16 cellular contexts compared by ENCODE assay signal in genomic region chr3:23075478-23075877, GRCh38.
DNase-seq lines count a peak whose midpoint lies in the region; ATAC-seq and TF ChIP-seq lines count a peak whose summit lies in the region.
"Had no signal": no experiment of that assay in that cellular context is flagged by ENCODE, and none has a peak within 500 bp of the region (broad histone marks: within the 10 kb centered on the region; RNA-seq: fewer than 3 reads in every experiment).

No MANE protein-coding gene starts in this region.

- TF ChIP-seq CTCF in cardiac fibroblast (IDR thresholded peaks at IDR 0.05; ENCODE audit: low read depth, low read length) = no peak
- no peak for TF ChIP-seq CTCF in left lung (IDR thresholded peaks at IDR 0.05)
- TF ChIP-seq CTCF in upper lobe of right lung (IDR thresholded peaks at IDR 0.05) = no peak

- H3K9me3 ChIP-seq in left lung (no peaks in the 10 kb centered on the region), upper lobe of right lung (no peaks in the 10 kb centered on the region)
- H3K9me3 ChIP-seq: adrenal gland had no signal

- no peaks in the 10 kb centered on the region for H3K36me3 ChIP-seq in left lung
- H3K36me3 ChIP-seq in upper lobe of right lung = no peaks in the 10 kb centered on the region
- H3K36me3 ChIP-seq: adrenal gland had no signal

- H3K4me3 ChIP-seq in cardiac fibroblast (replicated peaks in 1 of 2; ENCODE audit: low read depth in 2 of 2, low read length in 2 of 2) = no peak overlapping the region
- no peak overlapping the region for H3K4me3 ChIP-seq in left lung
- H3K4me3 ChIP-seq in upper lobe of right lung = no peak overlapping the region
- H3K4me3 ChIP-seq: adrenal gland had no signal

- H3K4me1 ChIP-seq in left lung (no peaks in the 10 kb centered on the region), upper lobe of right lung (peaks cover 7% of the 10 kb centered on the region)
- H3K4me1 ChIP-seq: adrenal gland had no signal

- intact Hi-C loops in left lung (cut with DNase I) (no loop called here), upper lobe of right lung (cut with DNase I) (no loop called here)

- H3K27ac ChIP-seq in left lung = no peak overlapping the region
- H3K27ac ChIP-seq in upper lobe of right lung = no peak overlapping the region
- H3K27ac ChIP-seq: adrenal gland, KMS-11 had no signal

- ATAC-seq in left lung = peak; percentile 13
- ATAC-seq in upper lobe of right lung = no peak
- ATAC-seq: activated CD8-positive, alpha-beta T cell treated with anti-CD3 and anti-CD28 coated beads for 36 hours; stimulated activated naive CD8-positive, alpha-beta T cell treated with anti-CD3 and anti-CD28 coated beads, Interleukin-15, amount 100 ng/mL, for 72 hours had no signal

- H3K27me3 ChIP-seq in left lung (no peaks in the 10 kb centered on the region), upper lobe of right lung (no peaks in the 10 kb centered on the region)
- H3K27me3 ChIP-seq: adrenal gland had no signal

- peak; percentile 55 for DNase-seq in AG08395 (ENCODE audit: low spot score)
- peak; percentile 40 for DNase-seq in HS-27A (ENCODE audit: low read depth)
- peak; percentile 29 to 89 for DNase-seq in cardiac fibroblast (ENCODE audit: low read depth in 2 of 2)
- DNase-seq in left lung = no peak
- DNase-seq in HUDEP-2 (lab: John Stamatoyannopoulos, UW; ENCODE audit: unreplicated experiment in 76 of 76) = no peak
- no peak for DNase-seq in NCI-H1105 (lab: John Stamatoyannopoulos, UW)
- no peak for DNase-seq in RKO (ENCODE audit: low spot score)
- no peak for DNase-seq in upper lobe of right lung
- DNase-seq: activated CD8-positive, alpha-beta T cell treated with anti-CD3 and anti-CD28 coated beads for 36 hours; adrenal gland; AML-193; naive B cell; NCI-H146; NCI-H446 treated with DMSO at 0.1 percent for 48 hours; stimulated activated naive CD8-positive, alpha-beta T cell treated with anti-CD3 and anti-CD28 coated beads, Interleukin-15, amount 100 ng/mL, for 72 hours had no signal

Comparison
In these comparisons a context has a peak if more than half of its experiments do, and no peak if none do; other contexts are left out.
1. DNase-seq: peak in AG08395 (single experiment), HS-27A (single experiment) and cardiac fibroblast (2 of 2); none in left lung (0 of 2), HUDEP-2 (0 of 76), NCI-H1105 (single experiment), RKO (single experiment) and upper lobe of right lung (single experiment).